Comparison of ENCODE assay signal across 9 cellular contexts in the genomic region with DNA sequence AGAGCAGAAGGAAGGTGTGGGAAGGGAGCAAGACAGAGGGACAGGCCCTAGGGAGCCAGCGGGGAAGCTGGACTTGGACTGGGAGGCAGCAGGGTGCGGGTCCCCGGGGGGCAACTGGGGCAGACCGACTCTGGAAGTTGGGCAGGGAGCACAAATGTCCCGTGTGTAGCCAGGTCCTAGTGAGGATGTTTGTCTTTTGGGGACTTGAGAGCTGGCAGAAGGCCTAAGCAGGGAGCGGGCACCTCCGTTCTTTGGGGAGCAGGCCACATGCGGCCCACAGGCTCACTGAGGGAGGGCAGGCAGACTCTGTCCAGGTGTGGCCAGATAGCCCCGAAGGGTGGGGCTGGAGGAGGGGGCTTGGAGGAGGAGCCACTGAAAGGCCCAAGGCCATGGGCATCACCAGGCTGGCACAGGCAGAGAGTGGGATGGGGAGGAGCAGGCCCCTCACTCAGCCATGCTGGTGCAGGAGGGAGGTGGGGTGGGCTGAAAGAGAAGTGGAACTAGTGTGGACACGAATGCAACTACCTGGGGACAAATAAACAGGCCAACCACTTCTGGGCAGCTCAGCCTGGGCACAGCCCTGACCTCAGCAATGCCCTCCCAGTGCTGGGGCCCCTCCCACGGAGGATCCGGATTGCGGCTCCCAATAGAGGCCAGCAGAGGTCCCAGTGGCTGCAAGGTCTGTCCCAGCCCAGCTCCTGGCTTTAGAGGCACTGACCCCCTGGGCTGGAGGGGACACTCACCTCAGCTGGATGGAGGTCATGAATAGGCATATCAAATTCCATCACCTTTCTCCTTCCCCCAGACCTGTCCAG. TPM values are rescaled to one million over a fixed set of nuclear protein-coding genes. Genes with fewer than 3 reads are reported as not detected.
DNase-seq lines count a peak whose midpoint lies in the region; ATAC-seq, FAIRE-seq and TF ChIP-seq lines count a peak whose summit lies in the region.
"Had no signal": no experiment of that assay in that cellular context is flagged by ENCODE, and none has a peak within 500 bp of the region (broad histone marks: within the 10 kb centered on the region; RNA-seq: fewer than 3 reads in every experiment).

No MANE protein-coding gene starts in this region.

- H3K27ac ChIP-seq in GM23248 = peak overlapping the region; percentile 45; the same call in 1 of the 2 replicates
- H3K27ac ChIP-seq in astrocyte (ENCODE audit: low read depth, low read length) = no peak overlapping the region
- H3K27ac ChIP-seq in smooth muscle cell (ENCODE audit: low read depth) = no peak overlapping the region
- H3K27ac ChIP-seq: parathyroid adenoma had no signal

- H3K9me2 ChIP-seq in GM23248 (ENCODE audit: insufficient read depth) = no peaks in the 10 kb centered on the region

- peak overlapping the region; percentile 58 for H3K27ac Mint-ChIP-seq in astrocyte (ENCODE audit: unreplicated experiment)

- H4K20me1 ChIP-seq in GM23248 (ENCODE audit: insufficient read depth) (no peaks in the 10 kb centered on the region), astrocyte (ENCODE audit: insufficient read depth, low read length) (peaks cover 46% of the 10 kb centered on the region), smooth muscle cell (ENCODE audit: low read depth) (peaks cover 26% of the 10 kb centered on the region)

- H3K36me3 ChIP-seq in GM23248 (ENCODE audit: low read depth) (no peaks in the 10 kb centered on the region), astrocyte (ENCODE audit: insufficient read depth, low read length) (no peaks in the 10 kb centered on the region), smooth muscle cell (ENCODE audit: low read depth) (no peaks in the 10 kb centered on the region)

- 53 to 55% methylated on average over 12 to 13 of the region's 13 CpGs for WGBS in GM23248 (ENCODE audit: low coverage in 1 of 2, low lambda C conversion rate in 2 of 2, missing lambda C conversion rate in 2 of 2), 2 experiments
- 70% methylated on average over 13 of the region's 13 CpGs for WGBS in smooth muscle cell (ENCODE audit: low lambda C conversion rate)

- ATAC-seq in GM21515 (IDR thresholded peaks at IDR 0.05; ENCODE audit: unreplicated experiment) (no peak), GM19023 (IDR thresholded peaks at IDR 0.05; ENCODE audit: unreplicated experiment) (no peak)

- H3K79me2 ChIP-seq in GM23248 (ENCODE audit: insufficient read depth) = peaks cover 32% of the 10 kb centered on the region
- H3K79me2 ChIP-seq in astrocyte (ENCODE audit: insufficient read depth, low read length) = peaks cover 34% of the 10 kb centered on the region
- H3K79me2 ChIP-seq in smooth muscle cell (ENCODE audit: low read depth) = peaks cover 35% of the 10 kb centered on the region
- H3K79me2 ChIP-seq: parathyroid adenoma had no signal

- no peaks in the 10 kb centered on the region for H3K9me3 ChIP-seq in GM23248 (ENCODE audit: low read depth)
- H3K9me3 ChIP-seq in astrocyte (ENCODE audit: insufficient read depth, low read depth, low read length) = no peaks in the 10 kb centered on the region
- H3K9me3 ChIP-seq in smooth muscle cell (replicated peaks; ENCODE audit: low read depth) = no peaks in the 10 kb centered on the region

- H3F3A ChIP-seq in GM23248 (ENCODE audit: insufficient read depth) (no peaks in the 10 kb centered on the region), smooth muscle cell (ENCODE audit: low read depth) (peaks cover 10% of the 10 kb centered on the region)

- peaks cover 9% of the 10 kb centered on the region for H3K4me1 Mint-ChIP-seq in astrocyte (ENCODE audit: low read depth, unreplicated experiment)

- H3K9ac ChIP-seq in GM23248 = peak overlapping the region; percentile 91
- H3K9ac ChIP-seq in astrocyte (ENCODE audit: low read length) = peak overlapping the region; percentile 83
- H3K9ac ChIP-seq in smooth muscle cell (ENCODE audit: low read depth) = no peak overlapping the region
- H3K9ac ChIP-seq: parathyroid adenoma had no signal

- peak overlapping the region; percentile 84 for H3K4me3 Mint-ChIP-seq in astrocyte (ENCODE audit: unreplicated experiment)

- peak overlapping the region; percentile 44 for H3K4me2 ChIP-seq in GM23248 (ENCODE audit: unreplicated experiment)
- H3K4me2 ChIP-seq in astrocyte (ENCODE audit: low read length) = peak overlapping the region; percentile 98
- peak overlapping the region; percentile 100 for H3K4me2 ChIP-seq in smooth muscle cell

- H3K27me3 ChIP-seq in GM23248 (replicated peaks; ENCODE audit: insufficient read depth) = no peaks in the 10 kb centered on the region
- no peaks in the 10 kb centered on the region for H3K27me3 ChIP-seq in astrocyte (ENCODE audit: insufficient read depth, low read length)
- H3K27me3 ChIP-seq in smooth muscle cell (ENCODE audit: low read depth) = no peaks in the 10 kb centered on the region

- no peak for FAIRE-seq in astrocyte (lab: Jason Lieb, UNC)

- peaks cover 22% of the 10 kb centered on the region for H3K36me3 Mint-ChIP-seq in astrocyte (ENCODE audit: low read depth, unreplicated experiment)

- H2AFZ ChIP-seq in GM23248 (no peak overlapping the region), astrocyte (ENCODE audit: low read depth, low read length) (peak overlapping the region; percentile 92), smooth muscle cell (ENCODE audit: low read depth) (no peak overlapping the region)

- H3K4me1 ChIP-seq in GM23248 (ENCODE audit: insufficient read depth) (peaks cover 11% of the 10 kb centered on the region), astrocyte (ENCODE audit: insufficient read depth, low read length) (peaks cover 14% of the 10 kb centered on the region), smooth muscle cell (ENCODE audit: low read depth) (peaks cover 12% of the 10 kb centered on the region)
- H3K4me1 ChIP-seq: parathyroid adenoma had no signal

- peak; percentile 76 for DNase-seq in GM23248
- no peak for DNase-seq in astrocyte (ENCODE audit: low read depth)
- peak; percentile 75 for DNase-seq in iPS-NIHi7 (ENCODE audit: extremely low spot score)
- DNase-seq in smooth muscle cell (lab: John Stamatoyannopoulos, UW; ENCODE audit: unreplicated experiment) = no peak
- DNase-seq in Ammon's horn (ENCODE audit: low spot score) = no peak
- DNase-seq in GM13976 (ENCODE audit: low spot score) = no peak

- TF ChIP-seq CTCF in astrocyte (IDR thresholded peaks at IDR 0.05; ENCODE audit: insufficient read depth, low read depth, low read length) (no peak), smooth muscle cell (IDR thresholded peaks at IDR 0.05; ENCODE audit: borderline replicate concordance, insufficient read depth, poor library complexity, severe bottlenecking) (no peak), GM13976 (IDR thresholded peaks at IDR 0.05; ENCODE audit: borderline replicate concordance, control extremely low read depth, extremely low read depth, insufficient read depth, missing control alignments) (no peak)

- H3K9me3 Mint-ChIP-seq in astrocyte (ENCODE audit: unreplicated experiment) = no peaks in the 10 kb centered on the region

- peaks cover 34% of the 10 kb centered on the region for H3K27me3 Mint-ChIP-seq in astrocyte (ENCODE audit: low read depth, unreplicated experiment)

- in situ Hi-C loops in GM23248 (cut with MboI) = no loop called here
- in situ Hi-C loops in GM13976 (cut with MboI; ENCODE audit: low sequenced_read_pairs, unreplicated experiment) = no loop called here

- H3K4me3 ChIP-seq in GM23248 = peak overlapping the region; percentile 95
- H3K4me3 ChIP-seq in astrocyte (ENCODE audit: insufficient read depth, low read depth, low read length) = peak overlapping the region; percentile 59
- peak overlapping the region; percentile 67 for H3K4me3 ChIP-seq in smooth muscle cell

RNA-seq across cellular contexts. Expression of a gene that starts 1.3 kb away (rescaled TPM):
- 45.6 and 46.9 TPM in 2 replicates for total RNA-seq in GM23248 (2014; rRNA removed; shearing (Covaris generic))
- polyA plus RNA-seq in GM23248 (2016; fragmentation: Nextera tagmentation; extraction: Ambion mirVana) = 7.9 and 10.2 TPM in 2 replicates
- total RNA-seq in astrocyte = 17.3 and 22.5 TPM in 2 replicates
- 30.9 and 32.8 TPM in 2 replicates for total RNA-seq in smooth muscle cell
- 70.9 and 89.8 TPM in 2 replicates for polyA plus RNA-seq in smooth muscle cell

RNA-seq across cellular contexts. Expression of a gene that starts 44.9 kb away (rescaled TPM):
- total RNA-seq in GM23248 (2014; rRNA removed; shearing (Covaris generic)) = 8.0 and 11.5 TPM in 2 replicates
- polyA plus RNA-seq in GM23248 (2016; fragmentation: Nextera tagmentation; extraction: Ambion mirVana) (3.7 TPM in 2 replicates), smooth muscle cell (12.1 and 14.3 TPM in 2 replicates)
- total RNA-seq in astrocyte (14.2 and 14.3 TPM in 2 replicates), smooth muscle cell (11.8 and 12.5 TPM in 2 replicates)

RNA-seq across cellular contexts. Expression of a gene that starts 56.7 kb away (rescaled TPM):
- 37.7 and 41.3 TPM in 2 replicates for total RNA-seq in GM23248 (2014; rRNA removed; shearing (Covaris generic))
- polyA plus RNA-seq in GM23248 (2016; fragmentation: Nextera tagmentation; extraction: Ambion mirVana) (19.0 and 20.0 TPM in 2 replicates), smooth muscle cell (18.1 and 27.3 TPM in 2 replicates)
- total RNA-seq in astrocyte (13.7 and 14.0 TPM in 2 replicates), smooth muscle cell (17.1 and 26.1 TPM in 2 replicates)

Comparison
In these comparisons a context has a peak if more than half of its experiments do, and no peak if none do; other contexts are left out.
1. DNase-seq: peak in GM23248 (single experiment) and iPS-NIHi7 (single experiment); none in astrocyte (single experiment), smooth muscle cell (single experiment), Ammon's horn (single experiment) and GM13976 (single experiment).
2. H3K4me2 ChIP-seq: peak in every context shown above with its lines; median percentile 100 in smooth muscle cell; 98 in astrocyte; 44 in GM23248.
3. Peak in every context shown above with its lines, with median percentiles within 50 percentile points of each other: H3K4me3 ChIP-seq.